In the genomic region with DNA sequence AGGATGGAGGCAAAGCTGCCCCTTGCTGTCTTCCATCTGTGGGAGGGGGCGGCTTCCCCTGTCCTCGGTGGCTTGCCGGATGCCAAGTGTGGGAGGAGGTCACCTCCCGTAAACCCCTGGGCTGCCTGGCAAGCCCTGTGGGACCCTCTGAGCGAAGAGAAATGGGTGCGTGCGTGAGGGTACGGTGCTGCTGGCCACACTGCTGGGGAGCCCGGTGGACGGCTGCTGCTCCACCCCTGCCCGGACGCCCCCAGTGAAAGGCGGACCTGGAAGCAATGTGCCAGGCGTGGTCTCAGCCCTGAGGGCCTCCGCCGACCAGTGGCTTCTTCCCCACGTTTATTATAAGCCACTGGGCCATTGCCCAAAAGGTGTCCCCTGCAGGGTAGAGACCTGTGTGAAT, we compare ENCODE assay signal across 2 cellular contexts.
TF ChIP-seq lines count a peak whose summit lies in the region.

No MANE protein-coding gene starts in this region.

TF ChIP-seq in K562, 482 proteins besides CTCF, POLR2A, EP300 and RAD21:
- TF ChIP-seq, protein P1, sequence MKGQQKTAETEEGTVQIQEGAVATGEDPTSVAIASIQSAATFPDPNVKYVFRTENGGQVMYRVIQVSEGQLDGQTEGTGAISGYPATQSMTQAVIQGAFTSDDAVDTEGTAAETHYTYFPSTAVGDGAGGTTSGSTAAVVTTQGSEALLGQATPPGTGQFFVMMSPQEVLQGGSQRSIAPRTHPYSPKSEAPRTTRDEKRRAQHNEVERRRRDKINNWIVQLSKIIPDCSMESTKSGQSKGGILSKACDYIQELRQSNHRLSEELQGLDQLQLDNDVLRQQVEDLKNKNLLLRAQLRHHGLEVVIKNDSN (CRISPR knock-in tag; IDR thresholded peaks at IDR 0.05): no peak
- peak; percentile 32; the same call in 1 of the 2 replicates for TF ChIP-seq RBFOX2 (IDR thresholded peaks at IDR 0.05; ENCODE audit: low read depth, low read length)
- TF ChIP-seq, protein P2, sequence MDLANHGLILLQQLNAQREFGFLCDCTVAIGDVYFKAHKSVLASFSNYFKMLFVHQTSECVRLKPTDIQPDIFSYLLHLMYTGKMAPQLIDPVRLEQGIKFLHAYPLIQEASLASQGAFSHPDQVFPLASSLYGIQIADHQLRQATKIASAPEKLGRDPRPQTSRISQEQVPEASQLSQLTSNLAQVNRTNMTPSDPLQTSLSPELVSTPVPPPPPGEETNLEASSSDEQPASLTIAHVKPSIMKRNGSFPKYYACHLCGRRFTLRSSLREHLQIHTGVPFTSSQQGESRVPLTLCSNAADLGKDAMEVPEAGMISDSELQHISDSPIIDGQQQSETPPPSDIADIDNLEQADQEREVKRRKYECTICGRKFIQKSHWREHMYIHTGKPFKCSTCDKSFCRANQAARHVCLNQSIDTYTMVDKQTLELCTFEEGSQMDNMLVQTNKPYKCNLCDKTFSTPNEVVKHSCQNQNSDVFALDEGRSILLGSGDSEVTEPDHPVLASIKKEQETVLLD (IDR thresholded peaks at IDR 0.05): no peak
TF ChIP-seq in K562: peak in this region for 1.

TF ChIP-seq in H1, 55 proteins besides CTCF, POLR2A, EP300 and RAD21:
- TF ChIP-seq, protein P3, sequence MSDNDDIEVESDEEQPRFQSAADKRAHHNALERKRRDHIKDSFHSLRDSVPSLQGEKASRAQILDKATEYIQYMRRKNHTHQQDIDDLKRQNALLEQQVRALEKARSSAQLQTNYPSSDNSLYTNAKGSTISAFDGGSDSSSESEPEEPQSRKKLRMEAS (IDR thresholded peaks at IDR 0.05): no peak
- no peak for TF ChIP-seq KDM5A (IDR thresholded peaks at IDR 0.05; ENCODE audit: low read length)
- TF ChIP-seq CTBP2 (IDR thresholded peaks at IDR 0.05; ENCODE audit: borderline replicate concordance, insufficient read depth, insufficient read length, low read length): no peak
- TF ChIP-seq JUND (IDR thresholded peaks at IDR 0.05; ENCODE audit: low read length): no peak
- no peak for TF ChIP-seq PHF8 (conservative IDR thresholded peaks at IDR 0.05; ENCODE audit: low read depth, low read length)
- no peak for TF ChIP-seq ASH2L (IDR thresholded peaks at IDR 0.05; ENCODE audit: low read length)
- TF ChIP-seq SP2 (IDR thresholded peaks at IDR 0.05; ENCODE audit: low read length): no peak
- TF ChIP-seq, protein P4, sequence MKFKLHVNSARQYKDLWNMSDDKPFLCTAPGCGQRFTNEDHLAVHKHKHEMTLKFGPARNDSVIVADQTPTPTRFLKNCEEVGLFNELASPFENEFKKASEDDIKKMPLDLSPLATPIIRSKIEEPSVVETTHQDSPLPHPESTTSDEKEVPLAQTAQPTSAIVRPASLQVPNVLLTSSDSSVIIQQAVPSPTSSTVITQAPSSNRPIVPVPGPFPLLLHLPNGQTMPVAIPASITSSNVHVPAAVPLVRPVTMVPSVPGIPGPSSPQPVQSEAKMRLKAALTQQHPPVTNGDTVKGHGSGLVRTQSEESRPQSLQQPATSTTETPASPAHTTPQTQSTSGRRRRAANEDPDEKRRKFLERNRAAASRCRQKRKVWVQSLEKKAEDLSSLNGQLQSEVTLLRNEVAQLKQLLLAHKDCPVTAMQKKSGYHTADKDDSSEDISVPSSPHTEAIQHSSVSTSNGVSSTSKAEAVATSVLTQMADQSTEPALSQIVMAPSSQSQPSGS (IDR thresholded peaks at IDR 0.05; ENCODE audit: low read length): no peak
- TF ChIP-seq CREB1 (IDR thresholded peaks at IDR 0.05): no peak
- no peak for TF ChIP-seq ZNF274 (IDR thresholded peaks at IDR 0.05; ENCODE audit: borderline replicate concordance, extremely low read depth, low read length)
- no peak for TF ChIP-seq FOSL1 (IDR thresholded peaks at IDR 0.05; ENCODE audit: insufficient read depth, low read depth, low read length)
- no peak for TF ChIP-seq GABPA (IDR thresholded peaks at IDR 0.05; ENCODE audit: borderline replicate concordance, insufficient read depth, low read length)
- no peak for TF ChIP-seq SUZ12 (IDR thresholded peaks at IDR 0.05; ENCODE audit: low read length)
- TF ChIP-seq SRF (IDR thresholded peaks at IDR 0.05; ENCODE audit: low read depth, low read length): no peak
